In the genomic region with DNA sequence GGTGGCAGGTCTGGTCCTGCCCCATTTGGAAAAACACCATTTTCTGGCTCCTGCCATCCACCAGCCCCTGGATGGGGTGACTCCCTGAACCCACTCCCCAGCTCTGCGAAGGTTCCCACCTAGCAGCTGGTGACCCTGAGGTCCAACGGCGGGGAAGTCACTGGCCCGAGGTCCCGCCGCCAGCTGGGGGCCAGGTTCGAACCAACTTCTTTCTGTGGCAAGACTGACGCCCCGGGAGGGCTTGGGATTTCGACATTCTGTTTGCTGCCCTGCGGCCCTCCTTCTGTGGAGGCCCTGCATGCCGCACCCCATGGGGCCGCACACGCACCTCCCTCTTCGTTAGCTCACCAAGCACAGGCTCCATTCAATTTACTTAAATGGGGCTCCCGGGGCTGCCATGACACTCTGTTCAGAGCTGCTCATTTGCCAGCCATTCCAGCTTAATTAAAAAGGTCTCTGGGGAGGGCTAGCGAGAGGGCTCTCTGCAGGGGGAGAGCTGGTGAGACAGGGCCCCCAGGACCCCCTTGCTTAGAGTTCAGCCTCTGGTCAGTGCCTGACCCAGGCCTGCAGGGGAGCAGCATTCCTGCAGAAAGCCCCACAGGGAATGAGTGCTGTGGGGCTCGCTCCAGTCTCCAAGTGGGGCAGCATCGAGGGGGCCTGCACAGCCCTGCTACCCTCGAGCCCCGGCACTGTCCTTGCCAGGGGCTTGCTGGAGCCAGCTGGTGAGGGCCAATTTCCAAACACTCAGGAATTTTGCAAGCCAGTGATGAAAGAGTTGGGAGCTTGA, we compare ENCODE assay signal across 24 cellular contexts.
"Had no signal": no experiment of that assay in that cellular context is flagged by ENCODE, and none has a peak within 500 bp of the region (broad histone marks: within the 10 kb centered on the region; RNA-seq: fewer than 3 reads in every experiment).

No MANE protein-coding gene starts in this region.

- H3K9me3 ChIP-seq: body of pancreas, pancreas, right lobe of liver, suprapubic skin had no signal

- H3K27ac ChIP-seq: body of pancreas, cardiac muscle cell, hepatocyte, pancreas, right lobe of liver, suprapubic skin, tibial nerve had no signal

- H3K27ac Mint-ChIP-seq: activated naive CD4-positive, alpha-beta T cell treated with anti-CD3 and anti-CD28 coated beads, Interleukin-2, amount 50 U/mL, for 24 hours; immature natural killer cell; natural killer cell; stimulated activated effector memory CD8-positive, alpha-beta T cell treated with anti-CD3 and anti-CD28 coated beads, Interleukin-12 subunit alpha, Interleukin-12 subunit beta, amount 100 ng/mL, for 72 hours; stimulated activated naive CD8-positive, alpha-beta T cell treated with anti-CD3 and anti-CD28 coated beads, Interleukin-15, amount 100 ng/mL, for 72 hours; WTC11 had no signal

- H3K4me3 ChIP-seq: body of pancreas, cardiac muscle cell, hepatocyte, pancreas, right lobe of liver, suprapubic skin, tibial nerve had no signal

- H3K4me1 Mint-ChIP-seq: immature natural killer cell; natural killer cell; stimulated activated naive CD8-positive, alpha-beta T cell treated with anti-CD3 and anti-CD28 coated beads, Interleukin-15, amount 100 ng/mL, for 72 hours; WTC11 had no signal

- ATAC-seq: body of pancreas; effector memory CD8-positive, alpha-beta T cell; esophagus mucosa; pancreas; stimulated activated effector memory CD8-positive, alpha-beta T cell treated with anti-CD3 and anti-CD28 coated beads, Interleukin-12 subunit alpha, Interleukin-12 subunit beta, amount 100 ng/mL, for 72 hours; stimulated activated naive CD8-positive, alpha-beta T cell treated with anti-CD3 and anti-CD28 coated beads, Interleukin-15, amount 100 ng/mL, for 72 hours; WTC11 had no signal

- H3K4me1 ChIP-seq: body of pancreas, pancreas, right lobe of liver, suprapubic skin, tibial nerve had no signal

- H3K27me3 Mint-ChIP-seq: activated naive CD4-positive, alpha-beta T cell treated with anti-CD3 and anti-CD28 coated beads, Interleukin-2, amount 50 U/mL, for 24 hours had no signal

- H3K9me3 Mint-ChIP-seq: activated naive CD4-positive, alpha-beta T cell treated with anti-CD3 and anti-CD28 coated beads, Interleukin-2, amount 50 U/mL, for 24 hours; effector memory CD8-positive, alpha-beta T cell; immature natural killer cell; natural killer cell; stimulated activated effector memory CD8-positive, alpha-beta T cell treated with anti-CD3 and anti-CD28 coated beads, Interleukin-12 subunit alpha, Interleukin-12 subunit beta, amount 100 ng/mL, for 72 hours; stimulated activated naive CD8-positive, alpha-beta T cell treated with anti-CD3 and anti-CD28 coated beads, Interleukin-15, amount 100 ng/mL, for 72 hours; WTC11 had no signal

- H3K36me3 ChIP-seq: cardiac muscle cell, pancreas, right lobe of liver, suprapubic skin, tibial nerve had no signal

- H3K36me3 Mint-ChIP-seq: activated naive CD4-positive, alpha-beta T cell treated with anti-CD3 and anti-CD28 coated beads, Interleukin-2, amount 50 U/mL, for 24 hours; immature natural killer cell; natural killer cell; stimulated activated effector memory CD8-positive, alpha-beta T cell treated with anti-CD3 and anti-CD28 coated beads, Interleukin-12 subunit alpha, Interleukin-12 subunit beta, amount 100 ng/mL, for 72 hours; WTC11 had no signal

- H3K4me3 Mint-ChIP-seq: activated naive CD4-positive, alpha-beta T cell treated with anti-CD3 and anti-CD28 coated beads, Interleukin-2, amount 50 U/mL, for 24 hours; effector memory CD8-positive, alpha-beta T cell; immature natural killer cell; natural killer cell; stimulated activated effector memory CD8-positive, alpha-beta T cell treated with anti-CD3 and anti-CD28 coated beads, Interleukin-12 subunit alpha, Interleukin-12 subunit beta, amount 100 ng/mL, for 72 hours; stimulated activated naive CD8-positive, alpha-beta T cell treated with anti-CD3 and anti-CD28 coated beads, Interleukin-15, amount 100 ng/mL, for 72 hours; WTC11 had no signal

- H3K27me3 ChIP-seq: body of pancreas, cardiac muscle cell, pancreas, right lobe of liver had no signal

- DNase-seq: activated gamma-delta T cell treated with Interleukin-2 at 50 U/mL for 16 hours; activated T-cell treated with anti-CD3 and anti-CD28 coated beads, Interleukin-2, amount 50 U/mL, for 1 hour; anterior cingulate cortex; body of pancreas; effector memory CD8-positive, alpha-beta T cell; glutamatergic neuron; immature natural killer cell; kidney glomerular epithelial cell; midbrain; natural killer cell; pancreas; right lobe of liver; small intestine; stimulated activated CD4-positive, alpha-beta T cell treated with anti-CD3 and anti-CD28 coated beads, Interleukin-2, amount 100 ng/mL, for 24 hours; stimulated activated naive CD8-positive, alpha-beta T cell treated with anti-CD3 and anti-CD28 coated beads, Interleukin-15, amount 100 ng/mL, for 72 hours; T1000 had no signal
